In the genomic region with DNA sequence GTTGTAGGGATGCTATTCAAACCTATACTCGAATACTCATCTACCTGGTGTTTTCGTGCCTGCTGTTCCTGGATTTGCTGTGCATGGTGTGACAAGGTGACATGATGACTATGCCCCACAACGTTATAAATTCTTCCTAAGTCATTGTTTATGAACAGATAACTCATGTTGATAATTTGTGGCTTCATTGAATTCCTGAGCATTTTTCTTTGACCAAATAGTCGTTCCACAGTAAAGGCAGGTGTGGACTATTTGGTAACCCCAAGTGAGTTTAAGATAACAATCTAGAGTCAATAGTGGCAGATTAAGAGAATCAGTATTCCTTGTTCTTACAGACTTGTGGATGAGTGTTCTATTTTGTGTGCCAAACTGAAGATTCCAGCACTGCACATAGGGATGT, we compare ENCODE assay signal across 23 cellular contexts. TPM values are rescaled to one million over a fixed set of nuclear protein-coding genes. Genes with fewer than 3 reads are reported as not detected.
DNase-seq lines count a peak whose midpoint lies in the region; ATAC-seq, FAIRE-seq and TF ChIP-seq lines count a peak whose summit lies in the region.
"Had no signal": no experiment of that assay in that cellular context is flagged by ENCODE, and none has a peak within 500 bp of the region (broad histone marks: within the 10 kb centered on the region; RNA-seq: fewer than 3 reads in every experiment).

No MANE protein-coding gene starts in this region.

- no peak overlapping the region for H3K9ac ChIP-seq in PC-3 (ENCODE audit: low read length)
- H3K9ac ChIP-seq: GM23248 had no signal

- H3K27ac ChIP-seq in C4-2B (peak overlapping the region; percentile 67; the same call in 1 of the 2 replicates), PC-3 (ENCODE audit: low read length) (peak overlapping the region; percentile 41; the same call in 1 of the 2 replicates), prostate gland (peak overlapping the region in 1 of 2 donors; percentile 21)
- H3K27ac ChIP-seq: GM23248, RWPE1 had no signal

- H3K4me3 ChIP-seq in PC-3 (ENCODE audit: low read length) (no peak overlapping the region), prostate gland (no peak overlapping the region)
- H3K4me3 ChIP-seq: GM12878, GM23248 had no signal

- TF ChIP-seq CTCF in C4-2B (conservative IDR thresholded peaks at IDR 0.05) (no peak), PC-3 (conservative IDR thresholded peaks at IDR 0.05; ENCODE audit: low read depth, low read length) (no peak), prostate gland (IDR thresholded peaks at IDR 0.05) (no peak)

- POLR2A ChIA-PET in PC-3 (lab: Charles Lee; ENCODE audit: unreplicated experiment) = no interaction called here

- 45% methylated on average over 4 of the region's 4 CpGs for WGBS in prostate gland

- CTCF ChIA-PET in PC-3 (lab: Charles Lee) = no interaction called here

- H3K4me1 ChIP-seq in PC-3 (ENCODE audit: insufficient read depth, low read length) (peaks cover 49% of the 10 kb centered on the region), prostate gland (replicated peaks) (peaks cover 7% of the 10 kb centered on the region)

- H2AFZ ChIP-seq in PC-3 (ENCODE audit: low read length) = no peak overlapping the region
- H2AFZ ChIP-seq: GM23248 had no signal

- H3K9me2 ChIP-seq in PC-3 (replicated peaks; ENCODE audit: low read length) = no peaks in the 10 kb centered on the region

- no peaks in the 10 kb centered on the region for H3K79me2 ChIP-seq in PC-3 (ENCODE audit: low read length)

- H3K4me2 ChIP-seq in PC-3 (ENCODE audit: low read length) = peak overlapping the region; percentile 27; the same call in 1 of the 2 replicates

- TF ChIP-seq POLR2A in GM12891 (IDR thresholded peaks at IDR 0.05; ENCODE audit: low read depth, low read length) = no peak
- no peak for TF ChIP-seq POLR2A in prostate gland (IDR thresholded peaks at IDR 0.05)

- H3K27me3 ChIP-seq in PC-3 (ENCODE audit: low read length) (no peaks in the 10 kb centered on the region), prostate gland (replicated peaks; ENCODE audit: insufficient read depth) (no peaks in the 10 kb centered on the region)

- ATAC-seq in PC-3 = peak; percentile 61
- ATAC-seq in GM21576 (IDR thresholded peaks at IDR 0.05; ENCODE audit: unreplicated experiment) = no peak
- ATAC-seq: GM12878, Panc1 had no signal

- intact Hi-C loops in PC-3 (cut with micrococcal nuclease) = loop anchor here (5.0 kb wide), 1 partner anchor 38 kb away; no protein-coding TSS in a partner anchor
- intact Hi-C loops in prostate gland (cut with DNase I) = no loop called here

- H3K36me3 ChIP-seq in PC-3 (ENCODE audit: low read depth, low read length) (no peaks in the 10 kb centered on the region), prostate gland (no peaks in the 10 kb centered on the region)

- DNase-seq in GM12891 (ENCODE audit: insufficient read length, low spot score) (no peak), PC-3 (peak; percentile 83), iris pigment epithelial cell (ENCODE audit: low read depth) (peak; percentile 36), NCI-H187 treated with DMSO at 0.1 percent for 48 hours (lab: John Stamatoyannopoulos, UW) (no peak), NCI-H526 treated with DMSO at 0.1 percent for 48 hours (lab: John Stamatoyannopoulos, UW) (no peak), prostate gland (ENCODE audit: low spot score) (no peak)
- DNase-seq: CD4-positive, CD25-positive, alpha-beta regulatory T cell; EL; GDM1; GM23248; H7; KG1; NCI-H1092; NCI-H1436; NCI-H1930; NCI-H446; NCI-H524 treated with DMSO at 0.1 percent for 48 hours; SHP77 had no signal

- H3K9me3 ChIP-seq in PC-3 (ENCODE audit: low read length) (no peaks in the 10 kb centered on the region), prostate gland (no peaks in the 10 kb centered on the region)

- H4K20me1 ChIP-seq in PC-3 (ENCODE audit: low read length) = no peaks in the 10 kb centered on the region

- H3F3A ChIP-seq in PC-3 (ENCODE audit: low read length, unreplicated experiment) = no peaks in the 10 kb centered on the region

- FAIRE-seq in GM12891 (lab: Jason Lieb, UNC) = peak; percentile 5
- FAIRE-seq: GM12878 had no signal

- no TSS peak for BruUV-seq in PC-3 (replicated peaks; lab: Mats Ljungman, UMichigan)

TF ChIP-seq in GM12891, 5 proteins besides CTCF, POLR2A, EP300 and RAD21:
- TF ChIP-seq POLR2AphosphoS5 (IDR thresholded peaks at IDR 0.05; ENCODE audit: low read depth, low read length) = no peak
- TF ChIP-seq PAX5 (IDR thresholded peaks at IDR 0.05; ENCODE audit: insufficient read depth, low read length, severe bottlenecking) = no peak
- no peak for TF ChIP-seq SPI1 (IDR thresholded peaks at IDR 0.05; ENCODE audit: low read depth, low read length)
- no peak for TF ChIP-seq POU2F2 (IDR thresholded peaks at IDR 0.05; ENCODE audit: low read depth, low read length)
- no peak for TF ChIP-seq TAF1 (IDR thresholded peaks at IDR 0.05; ENCODE audit: low read depth, low read length)

RNA-seq across cellular contexts. Expression of gene SNX25, which starts 59.9 kb away (rescaled TPM):
- polyA plus RNA-seq in GM12891 (2012; ENCODE audit: low read depth, missing spikeins) = 63.7 TPM
- total RNA-seq in PC-3 (2014; rRNA removed) (8.4 and 9.2 TPM in 2 replicates), prostate gland (10 to 100 TPM; 26.4 to 49.5 TPM)

Comparison
In these comparisons a context has a peak if more than half of its experiments do, and no peak if none do; other contexts are left out.
1. DNase-seq: peak in PC-3 (single experiment) and iris pigment epithelial cell (single experiment); none in GM12891 (single experiment), NCI-H187 treated with DMSO at 0.1 percent for 48 hours (single experiment), NCI-H526 treated with DMSO at 0.1 percent for 48 hours (single experiment) and prostate gland (single experiment).